8 cellular contexts compared by ENCODE assay signal in the genomic region with DNA sequence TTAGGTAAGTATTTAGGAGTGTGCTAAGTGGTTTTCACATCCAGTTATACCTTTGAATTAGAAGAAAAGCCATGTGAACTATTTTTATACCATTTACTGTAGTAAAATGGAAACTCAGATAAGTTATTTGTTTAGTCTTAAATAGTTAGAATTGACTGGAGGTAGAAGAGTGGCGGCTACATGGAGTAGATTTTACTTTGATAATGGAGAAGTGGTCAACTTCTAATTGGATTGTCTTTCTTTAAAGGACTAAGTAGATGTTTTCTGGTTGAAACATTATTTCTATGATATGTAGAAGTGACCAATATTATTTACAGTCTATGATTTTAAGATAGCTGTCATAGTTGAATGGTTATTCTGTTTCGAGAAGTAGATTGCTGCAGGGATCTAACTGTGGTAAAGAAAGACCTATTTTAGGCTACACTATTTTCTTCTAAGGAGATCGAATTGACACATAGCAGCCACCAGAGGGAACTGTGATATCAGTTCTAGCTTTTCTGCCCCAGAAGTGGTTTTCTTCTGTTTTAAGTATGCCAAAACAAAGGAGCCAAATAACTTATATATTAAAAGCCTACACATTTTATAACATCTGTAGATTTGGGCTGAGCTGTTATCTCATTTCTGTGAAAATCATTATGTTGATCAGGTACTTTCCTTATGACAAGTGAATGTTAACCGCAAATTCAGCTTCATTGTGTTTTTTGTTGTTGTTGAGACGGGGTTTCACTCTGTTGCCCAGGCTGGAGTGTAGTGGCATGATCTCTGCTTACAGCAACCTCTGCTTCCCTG. TPM values are rescaled to one million over a fixed set of nuclear protein-coding genes. Genes with fewer than 3 reads are reported as not detected.
DNase-seq lines count a peak whose midpoint lies in the region; ATAC-seq and TF ChIP-seq lines count a peak whose summit lies in the region.

No MANE protein-coding gene starts in this region.

- no peaks in the 10 kb centered on the region for H3K9me3 ChIP-seq in WERI-Rb-1 (ENCODE audit: severe bottlenecking)
- H3K9me3 ChIP-seq in left ventricle myocardium inferior (replicated peaks) = peaks cover 1% of the 10 kb centered on the region

- H3K4me3 ChIP-seq in WERI-Rb-1 (ENCODE audit: low read depth, low read length) = no peak overlapping the region
- no peak overlapping the region for H3K4me3 ChIP-seq in left ventricle myocardium inferior

- peaks cover 9 to 24% of the 10 kb centered on the region in 2 donors for H3K36me3 Mint-ChIP-seq in stimulated activated naive B cell treated with anti-CD40 and anti-IgM and Interleukin-4, amounts not matched to agents 10 μg/mL and 1 μg/mL and 100 μg/mL, for 72 hours

- peaks cover 73% of the 10 kb centered on the region for H3K36me3 ChIP-seq in WERI-Rb-1
- peaks cover 7% of the 10 kb centered on the region for H3K36me3 ChIP-seq in left ventricle myocardium inferior

- H3K4me1 Mint-ChIP-seq in stimulated activated naive B cell treated with anti-CD40 and anti-IgM and Interleukin-4, amounts not matched to agents 10 μg/mL and 1 μg/mL and 100 μg/mL, for 72 hours = peaks cover 21 to 26% of the 10 kb centered on the region in 2 donors

- TF ChIP-seq CTCF in WERI-Rb-1 (IDR thresholded peaks at IDR 0.05; ENCODE audit: low read depth, low read length) (peak; percentile 56), left ventricle myocardium inferior (IDR thresholded peaks at IDR 0.05; ENCODE audit: borderline replicate concordance) (peak; percentile 63)

- H3K27me3 Mint-ChIP-seq in stimulated activated naive B cell treated with anti-CD40 and anti-IgM and Interleukin-4, amounts not matched to agents 10 μg/mL and 1 μg/mL and 100 μg/mL, for 72 hours = no peaks in the 10 kb centered on the region

- H3K9me3 Mint-ChIP-seq in stimulated activated naive B cell treated with anti-CD40 and anti-IgM and Interleukin-4, amounts not matched to agents 10 μg/mL and 1 μg/mL and 100 μg/mL, for 72 hours = no peaks in the 10 kb centered on the region

- no peak overlapping the region for H3K4me3 Mint-ChIP-seq in stimulated activated naive B cell treated with anti-CD40 and anti-IgM and Interleukin-4, amounts not matched to agents 10 μg/mL and 1 μg/mL and 100 μg/mL, for 72 hours

- peak; percentile 48 for DNase-seq in EL
- DNase-seq in WERI-Rb-1 = no peak
- no peak for DNase-seq in left ventricle myocardium inferior
- no peak for DNase-seq in stimulated activated naive B cell treated with anti-CD40 and anti-IgM and Interleukin-4, amounts not matched to agents 10 μg/mL and 1 μg/mL and 100 μg/mL, for 72 hours
- no peak for DNase-seq in COR-L47 (lab: John Stamatoyannopoulos, UW)

- peaks cover 38% of the 10 kb centered on the region for H3K4me1 ChIP-seq in left ventricle myocardium inferior

- no peaks in the 10 kb centered on the region for H3K27me3 ChIP-seq in WERI-Rb-1 (ENCODE audit: insufficient read depth, low read depth, severe bottlenecking)
- H3K27me3 ChIP-seq in left ventricle myocardium inferior (ENCODE audit: low read depth) = no peaks in the 10 kb centered on the region

- H3K27ac ChIP-seq in WERI-Rb-1 = no peak overlapping the region
- no peak overlapping the region for H3K27ac ChIP-seq in left ventricle myocardium inferior (replicated peaks)

- intact Hi-C loops in left ventricle myocardium inferior (cut with micrococcal nuclease) = no loop called here

- peak overlapping the region; percentile 14 for H3K27ac Mint-ChIP-seq in stimulated activated naive B cell treated with anti-CD40 and anti-IgM and Interleukin-4, amounts not matched to agents 10 μg/mL and 1 μg/mL and 100 μg/mL, for 72 hours

- ATAC-seq in GM19455 (IDR thresholded peaks at IDR 0.05; ENCODE audit: unreplicated experiment) = peak; percentile 68
- ATAC-seq in HG03571 (IDR thresholded peaks at IDR 0.05; ENCODE audit: unreplicated experiment) = peak; percentile 68
- peak; percentile 83 to 86 for ATAC-seq in stimulated activated naive B cell treated with anti-CD40 and anti-IgM and Interleukin-4, amounts not matched to agents 10 μg/mL and 1 μg/mL and 100 μg/mL, for 72 hours (replicated peaks)
- ATAC-seq in GM18870 (IDR thresholded peaks at IDR 0.05; ENCODE audit: unreplicated experiment) = no peak

RNA-seq across cellular contexts. Expression of gene ZMYM2, which starts 26.1 kb away (rescaled TPM):
- total RNA-seq in left ventricle myocardium inferior = 48.2 TPM
